ENCODE assay signal across 8 cellular contexts in genomic region chr10:124290095-124290795, GRCh38.
A peak's percentile ranks its signal among the peaks of the same experiment; 100 is the strongest.
DNase-seq lines count a peak whose midpoint lies in the region; ATAC-seq and TF ChIP-seq lines count a peak whose summit lies in the region.

No MANE protein-coding gene starts in this region.

- no peaks in the 10 kb centered on the region for H3K36me3 Mint-ChIP-seq in dendritic cell treated with granulocyte-macrophage colony-stimulating factor and Interleukin-4, amounts not matched to agents 40 ng/mL and 50 ng/mL, for 4 days (ENCODE audit: low read depth)

- no peaks in the 10 kb centered on the region for H3K9me3 Mint-ChIP-seq in dendritic cell treated with granulocyte-macrophage colony-stimulating factor and Interleukin-4, amounts not matched to agents 40 ng/mL and 50 ng/mL, for 4 days

- TF ChIP-seq CTCF in transverse colon (IDR thresholded peaks at IDR 0.05) (no peak), esophagus muscularis mucosa (IDR thresholded peaks at IDR 0.05) (no peak)

- H3K4me3 Mint-ChIP-seq in dendritic cell treated with granulocyte-macrophage colony-stimulating factor and Interleukin-4, amounts not matched to agents 40 ng/mL and 50 ng/mL, for 4 days = no peak overlapping the region

- WGBS in transverse colon (ENCODE audit: low coverage in 1 of 2), 2 donors = 52% methylated on average over 14 of the region's 14 CpGs; no CpG with 5 or more reads in 1 of the 2 donors
- WGBS in esophagus muscularis mucosa = 69% methylated on average over 11 of the region's 14 CpGs

- H3K9me3 ChIP-seq in transverse colon = no peaks in the 10 kb centered on the region
- H3K9me3 ChIP-seq in esophagus muscularis mucosa = no peaks in the 10 kb centered on the region

- H3K4me3 ChIP-seq in transverse colon (no peak overlapping the region), esophagus muscularis mucosa (no peak overlapping the region)

- in situ Hi-C loops in transverse colon (cut with MboI; ENCODE audit: low pct_ligation_motif_present in 1 of 4, low pct_unique_long_range_greater_than_20kb in 1 of 4, low sequenced_read_pairs in 3 of 4) = no loop called here

- ATAC-seq in GM19438 (IDR thresholded peaks at IDR 0.05; ENCODE audit: low read depth, unreplicated experiment) (peak; percentile 50), GM18907 (IDR thresholded peaks at IDR 0.05; ENCODE audit: unreplicated experiment) (no peak)

- H3K27me3 ChIP-seq in transverse colon (no peaks in the 10 kb centered on the region), esophagus muscularis mucosa (no peaks in the 10 kb centered on the region)

- H3K27ac ChIP-seq in transverse colon (peak overlapping the region; percentile 30 to 57 (median 54)), esophagus muscularis mucosa (replicated peaks in 1 of 4) (peak overlapping the region in 1 of 4 donors; percentile 2)

- H3K4me1 Mint-ChIP-seq in dendritic cell treated with granulocyte-macrophage colony-stimulating factor and Interleukin-4, amounts not matched to agents 40 ng/mL and 50 ng/mL, for 4 days (ENCODE audit: low read depth) = peaks cover 65% of the 10 kb centered on the region

- H3K27me3 Mint-ChIP-seq in dendritic cell treated with granulocyte-macrophage colony-stimulating factor and Interleukin-4, amounts not matched to agents 40 ng/mL and 50 ng/mL, for 4 days = no peaks in the 10 kb centered on the region

- H3K36me3 ChIP-seq in transverse colon (no peaks in the 10 kb centered on the region), esophagus muscularis mucosa (no peaks in the 10 kb centered on the region)

- H3K4me1 ChIP-seq in transverse colon (peaks cover 0 to 7% (median 0%) of the 10 kb centered on the region in 4 donors), esophagus muscularis mucosa (peaks cover 0 to 11% (median 4%) of the 10 kb centered on the region in 4 donors)

- H3K27ac Mint-ChIP-seq in dendritic cell treated with granulocyte-macrophage colony-stimulating factor and Interleukin-4, amounts not matched to agents 40 ng/mL and 50 ng/mL, for 4 days = peak overlapping the region; percentile 74

- TF ChIP-seq POLR2A in transverse colon (IDR thresholded peaks at IDR 0.05) (no peak), esophagus muscularis mucosa (IDR thresholded peaks at IDR 0.05; ENCODE audit: low read depth) (no peak)

- TF ChIP-seq EP300 in transverse colon (IDR thresholded peaks at IDR 0.05; ENCODE audit: low read depth) (no peak), esophagus muscularis mucosa (IDR thresholded peaks at IDR 0.05) (no peak)

- intact Hi-C loops in dendritic cell treated with granulocyte-macrophage colony-stimulating factor and Interleukin-4, amounts not matched to agents 40 ng/mL and 50 ng/mL, for 4 days (cut with micrococcal nuclease) = loop anchor here (2.0 kb wide), 1 partner anchor 17 kb away; no protein-coding TSS in a partner anchor
- intact Hi-C loops in transverse colon (cut with DNase I; ENCODE audit: low total_unique reads) (no loop called here), esophagus muscularis mucosa (cut with DNase I) (no loop called here)

- peak; percentile 62 for DNase-seq in A172 (ENCODE audit: low spot score)
- peak; percentile 75 for DNase-seq in M059J (ENCODE audit: low read depth)
- peak; percentile 41 for DNase-seq in transverse colon
- DNase-seq in activated gamma-delta T cell (lab: John Stamatoyannopoulos, UW) = no peak
- no peak for DNase-seq in esophagus muscularis mucosa (ENCODE audit: extremely low spot score)

Comparison
In these comparisons a context has a peak if more than half of its experiments do, and no peak if none do; other contexts are left out.
1. DNase-seq: peak in A172 (single experiment), M059J (single experiment) and transverse colon (single experiment); none in activated gamma-delta T cell (single experiment) and esophagus muscularis mucosa (single experiment).